ENCODE assay signal across 8 cellular contexts in the genomic region with DNA sequence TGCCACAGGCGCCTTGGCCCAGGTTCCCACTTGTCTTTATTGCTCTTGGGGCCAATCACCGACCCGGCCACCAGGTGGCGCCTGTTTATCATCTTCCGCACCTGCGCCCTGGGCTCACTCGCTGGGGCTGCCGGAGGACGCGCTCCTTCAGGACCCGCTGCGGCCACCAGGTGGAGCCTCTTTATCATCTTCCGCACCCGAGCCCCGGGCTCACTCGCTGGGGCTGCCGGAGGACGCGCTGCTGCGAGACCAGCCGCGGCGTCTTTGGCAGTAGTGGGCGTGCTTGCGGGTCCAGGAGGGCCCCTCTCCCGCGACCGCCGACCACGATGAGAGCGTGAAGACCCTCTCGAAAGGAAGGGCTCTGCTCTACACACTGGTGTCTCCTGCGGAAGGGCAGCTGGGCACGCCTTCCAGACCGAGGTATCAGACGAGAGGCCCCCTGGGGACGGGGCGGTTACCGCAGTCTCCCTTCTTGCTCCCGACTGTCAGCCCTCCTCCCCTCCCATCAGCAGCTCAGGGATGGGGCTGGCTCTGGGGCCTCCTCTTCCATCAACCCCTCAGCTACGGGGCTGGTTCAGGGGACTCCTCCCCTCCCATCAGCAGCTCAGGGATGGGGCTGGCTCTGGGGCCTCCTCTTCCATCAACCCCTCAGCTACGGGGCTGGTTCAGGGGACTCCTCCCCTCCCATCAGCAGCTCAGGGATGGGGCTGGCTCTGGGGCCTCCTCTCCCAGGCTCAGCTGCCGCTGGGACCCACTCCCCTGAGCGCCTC. TPM values are rescaled to one million over a fixed set of nuclear protein-coding genes. Genes with fewer than 3 reads are reported as not detected.
DNase-seq lines count a peak whose midpoint lies in the region; ATAC-seq, FAIRE-seq and TF ChIP-seq lines count a peak whose summit lies in the region.
"Not testable (repeated sequence)": the region's sequence is repeated elsewhere in the genome, so short reads cannot be mapped to it uniquely, and the experiment has no call there.

No MANE protein-coding gene starts in this region.

- H3K4me2 ChIP-seq in GM12878 (ENCODE audit: control insufficient read depth, insufficient read depth), result peak overlapping the region; percentile 48; the same call in 1 of the 2 replicates

- 0 out of 2 replicates have a peak, but pooled peaks have one; percentile 31 for TF ChIP-seq POLR2A in GM12878 (IDR thresholded peaks at IDR 0.05; ENCODE audit: low read depth, low read length)
- not testable (repeated sequence) for TF ChIP-seq POLR2A in uterus (IDR thresholded peaks at IDR 0.05)

- ATAC-seq in GM18511 (IDR thresholded peaks at IDR 0.05; ENCODE audit: unreplicated experiment) (peak; percentile 100), HG02840 (IDR thresholded peaks at IDR 0.05; ENCODE audit: low FRiP score, unreplicated experiment) (peak; percentile 93), GM12878 (peak; percentile 100)

- H3K9ac ChIP-seq in GM12878 (ENCODE audit: control insufficient read depth, insufficient read depth, low read length), result not testable (repeated sequence)

- FAIRE-seq in GM12878 (lab: Jason Lieb, UNC), result peak; percentile 89

- in situ Hi-C loops in GM12878 (cut with MboI), result not testable (repeated sequence)

- SMC1A ChIA-PET in GM12878 (lab: Charles Lee; ENCODE audit: uncharacterized antibody, unreplicated experiment), result interaction anchor here (0.8 to 0.9 kb wide), 2 partner anchors 589 to 869 kb away, joined by 3 to 4 read pairs; no protein-coding TSS in a partner anchor

- intact Hi-C loops in GM12878 (cut with micrococcal nuclease; ENCODE audit: unreplicated experiment), result loop anchor here (5.0 to 10.0 kb wide), 2 partner anchors 305 to 748 kb away; no protein-coding TSS in a partner anchor
- intact Hi-C loops in uterus (cut with DNase I; ENCODE audit: low total_unique reads), result not testable (repeated sequence)

- BruUV-seq in GM12878 (replicated peaks; lab: Mats Ljungman, UMichigan), result not testable (repeated sequence)

- not testable (repeated sequence) for H3K4me1 ChIP-seq in GM12878 (ENCODE audit: control insufficient read depth, insufficient read depth, low read length); uterus

- TF ChIP-seq CTCF in WI38 (IDR thresholded peaks at IDR 0.05; ENCODE audit: low read depth, low read length), result 0 out of 2 replicates have a peak, but pooled peaks have one; percentile 10
- TF ChIP-seq CTCF in GM12878 (IDR thresholded peaks at IDR 0.05 in 2 of 3, conservative IDR thresholded peaks at IDR 0.05 in 1 of 3; ENCODE audit: control insufficient read depth in 2 of 3, extremely low read depth in 1 of 3, insufficient read depth in 1 of 3, low read depth in 3 of 3, low read length in 3 of 3), result peak; percentile 72 to 97 (median 79)
- TF ChIP-seq CTCF in uterus (IDR thresholded peaks at IDR 0.05), result peak in 2 of 4 experiments; percentile 17 to 47

- POLR2A ChIA-PET in GM12878 (lab: Charles Lee), result not testable (repeated sequence)

- not testable (repeated sequence) for H4K20me1 ChIP-seq in GM12878 (ENCODE audit: control insufficient read depth, insufficient read depth)

- RAD21 ChIA-PET in GM12878 (lab: Charles Lee; ENCODE audit: unreplicated experiment), result interaction anchor here (1.1 kb wide), 1 partner anchor 868 kb away, joined by 3 read pairs; no protein-coding TSS in a partner anchor

- DNase-seq in NCI-H1048 (lab: John Stamatoyannopoulos, UW) (peak; percentile 44), GM12878 (ENCODE audit: low read depth, low spot score) (peak; percentile 32), iPS DF 4.7 (ENCODE audit: extremely low read depth, low spot score) (peak; percentile 86), retina (peak; percentile 97), uterus (peak; percentile 21 to 29)

- CTCF ChIA-PET in GM12878 (lab: Yijun Ruan, JAX), result interaction anchor here (0.6 to 1.7 kb wide), 5 partner anchors 10 to 997 kb away, joined by 3 to 13 read pairs (median 4); no protein-coding TSS in a partner anchor

- not testable (repeated sequence) for H3K27me3 ChIP-seq in GM12878 (replicated peaks in 1 of 2; ENCODE audit: control insufficient read depth in 2 of 2, insufficient read depth in 2 of 2, low read length in 1 of 2); uterus

- not testable (repeated sequence) for H3K27ac ChIP-seq in GM12878 (ENCODE audit: control insufficient read depth, insufficient read depth); uterus

- not testable (repeated sequence) for H3K9me3 ChIP-seq in GM12878 (replicated peaks; ENCODE audit: control insufficient read depth, insufficient read depth, low read length); uterus

- peak overlapping the region; percentile 77 for H2AFZ ChIP-seq in GM12878 (ENCODE audit: control insufficient read depth, low read depth, low read length)

- peak; percentile 69 for TF ChIP-seq RAD21 in GM12878 (IDR thresholded peaks at IDR 0.05; ENCODE audit: insufficient read depth, low read depth, low read length)

- not testable (repeated sequence) for H3K79me2 ChIP-seq in GM12878 (ENCODE audit: control insufficient read depth, insufficient read depth, low read length)

- WGBS in GM12878 (ENCODE audit: insufficient coverage, insufficient replicate concordance, low lambda C conversion rate, missing lambda C conversion rate), result 40% methylated on average over 44 of the region's 44 CpGs

- TF ChIP-seq EP300 in GM12878 (IDR thresholded peaks at IDR 0.05; ENCODE audit: borderline replicate concordance in 1 of 2, control insufficient read depth in 1 of 2, low read depth in 2 of 2, low read length in 2 of 2), result not testable (repeated sequence)

- not testable (repeated sequence) for H3K36me3 ChIP-seq in GM12878 (ENCODE audit: control insufficient read depth in 2 of 2, insufficient read depth in 2 of 2, low read length in 1 of 2); uterus

- not testable (repeated sequence) for H3K4me3 ChIP-seq in WI38 (ENCODE audit: low read depth, low read length); GM12878
- H3K4me3 ChIP-seq in uterus, result peak overlapping the region in 1 of 2 donors; percentile 21

RNA-seq across cellular contexts. Expression of a gene that starts 11.5 kb away (rescaled TPM):
- 1.1 and 1.6 TPM in 2 replicates for total RNA-seq in GM12878 (2013; cell fraction: nucleolus; rRNA removed)
- total RNA-seq in GM12878 (2014; rRNA removed) (0.11 TPM in 1 of 2 replicates, not detected in the other), GM12878 (2014; rRNA removed; fragmentation: Illumina TruSeq; extraction: Trizol) (not detected in 2 replicates), GM12878 (2021) (not detected in 2 replicates), uterus (not detected)
- not detected for polyA plus RNA-seq in GM12878 (2011; ENCODE audit: low read depth)
- polyA plus RNA-seq in GM12878 (2011; rRNA removed) (not detected in 2 replicates), GM12878 (2014; fragmentation: Illumina TruSeq; extraction: Trizol) (not detected in 2 replicates), GM12878 (2014; fragmentation: Nextera tagmentation; extraction: Ambion mirVana) (not detected), GM12878 (2014; rRNA removed) (not detected in 2 replicates), GM12878 (2016; fragmentation: Nextera tagmentation; extraction: Ambion mirVana) (not detected)
- polyA plus RNA-seq in GM12878 (2011; cell fraction: cytosol; rRNA removed), result not detected in 2 replicates
- polyA plus RNA-seq in GM12878 (2011; cell fraction: nucleus; rRNA removed), result not detected in 2 replicates
- not detected in 2 replicates for polyA plus RNA-seq in GM12878 (2012)
- 2.1 and 2.5 TPM in 2 replicates for polyA minus RNA-seq in GM12878 (2011; rRNA and poly(A)+ RNA removed)
- polyA minus RNA-seq in GM12878 (2011; cell fraction: cytosol; rRNA and poly(A)+ RNA removed), result not detected in 2 replicates
- polyA minus RNA-seq in GM12878 (2011; cell fraction: nucleus; rRNA and poly(A)+ RNA removed), result 1.2 and 1.9 TPM in 2 replicates

RNA-seq across cellular contexts. Expression of a gene that starts 12.5 kb away (rescaled TPM):
- not detected in 2 replicates for total RNA-seq in GM12878 (2013; cell fraction: nucleolus; rRNA removed)
- total RNA-seq in GM12878 (2014; rRNA removed) (not detected in 2 replicates), GM12878 (2014; rRNA removed; fragmentation: Illumina TruSeq; extraction: Trizol) (not detected in 2 replicates), GM12878 (2021) (not detected in 2 replicates), uterus (not detected)
- polyA plus RNA-seq in GM12878 (2011; ENCODE audit: low read depth), result not detected
- polyA plus RNA-seq in GM12878 (2011; rRNA removed) (not detected in 2 replicates), GM12878 (2014; fragmentation: Illumina TruSeq; extraction: Trizol) (not detected in 2 replicates), GM12878 (2014; fragmentation: Nextera tagmentation; extraction: Ambion mirVana) (not detected), GM12878 (2014; rRNA removed) (not detected in 2 replicates), GM12878 (2016; fragmentation: Nextera tagmentation; extraction: Ambion mirVana) (not detected)
- polyA plus RNA-seq in GM12878 (2011; cell fraction: cytosol; rRNA removed), result not detected in 2 replicates
- polyA plus RNA-seq in GM12878 (2011; cell fraction: nucleus; rRNA removed), result not detected in 2 replicates
- polyA plus RNA-seq in GM12878 (2012), result not detected in 2 replicates
- polyA minus RNA-seq in GM12878 (2011; rRNA and poly(A)+ RNA removed), result not detected in 2 replicates
- not detected in 2 replicates for polyA minus RNA-seq in GM12878 (2011; cell fraction: cytosol; rRNA and poly(A)+ RNA removed)
- not detected in 2 replicates for polyA minus RNA-seq in GM12878 (2011; cell fraction: nucleus; rRNA and poly(A)+ RNA removed)

RNA-seq across cellular contexts. Expression of a gene that starts 17.1 kb away (rescaled TPM):
- not detected in 2 replicates for total RNA-seq in GM12878 (2013; cell fraction: nucleolus; rRNA removed)
- total RNA-seq in GM12878 (2014; rRNA removed) (0.11 TPM in 1 of 2 replicates, not detected in the other), GM12878 (2014; rRNA removed; fragmentation: Illumina TruSeq; extraction: Trizol) (not detected in 2 replicates), GM12878 (2021) (not detected in 2 replicates), uterus (under 1 TPM in 1 of 4 donors, not detected in 3; 0.40 TPM)
- polyA plus RNA-seq in GM12878 (2011; ENCODE audit: low read depth), result not detected
- polyA plus RNA-seq in GM12878 (2011; rRNA removed) (not detected in 2 replicates), GM12878 (2014; fragmentation: Illumina TruSeq; extraction: Trizol) (not detected in 2 replicates), GM12878 (2014; fragmentation: Nextera tagmentation; extraction: Ambion mirVana) (not detected), GM12878 (2014; rRNA removed) (not detected in 2 replicates), GM12878 (2016; fragmentation: Nextera tagmentation; extraction: Ambion mirVana) (not detected)
- not detected in 2 replicates for polyA plus RNA-seq in GM12878 (2011; cell fraction: cytosol; rRNA removed)
- not detected in 2 replicates for polyA plus RNA-seq in GM12878 (2011; cell fraction: nucleus; rRNA removed)
- polyA plus RNA-seq in GM12878 (2012), result not detected in 2 replicates
- not detected in 2 replicates for polyA minus RNA-seq in GM12878 (2011; rRNA and poly(A)+ RNA removed)
- polyA minus RNA-seq in GM12878 (2011; cell fraction: cytosol; rRNA and poly(A)+ RNA removed), result not detected in 2 replicates
- not detected in 2 replicates for polyA minus RNA-seq in GM12878 (2011; cell fraction: nucleus; rRNA and poly(A)+ RNA removed)

RNA-seq across cellular contexts. Expression of a gene that starts 27.9 kb away (rescaled TPM):
- 0.73 and 1.3 TPM in 2 replicates for total RNA-seq in GM12878 (2013; cell fraction: nucleolus; rRNA removed)
- total RNA-seq in GM12878 (2014; rRNA removed), result 0.11 TPM in 1 of 2 replicates, not detected in the other
- total RNA-seq in GM12878 (2014; rRNA removed; fragmentation: Illumina TruSeq; extraction: Trizol), result 0.13 TPM in 1 of 2 replicates, not detected in the other
- total RNA-seq in GM12878 (2021), result not detected in 2 replicates
- polyA plus RNA-seq in GM12878 (2011; ENCODE audit: low read depth), result not detected
- not detected in 2 replicates for polyA plus RNA-seq in GM12878 (2011; rRNA removed)
- polyA plus RNA-seq in GM12878 (2011; cell fraction: cytosol; rRNA removed), result not detected in 2 replicates
- polyA plus RNA-seq in GM12878 (2011; cell fraction: nucleus; rRNA removed), result 0.15 and 0.47 TPM in 2 replicates
- polyA plus RNA-seq in GM12878 (2012), result not detected in 2 replicates
- not detected in 2 replicates for polyA plus RNA-seq in GM12878 (2014; fragmentation: Illumina TruSeq; extraction: Trizol)
- polyA plus RNA-seq in GM12878 (2014; fragmentation: Nextera tagmentation; extraction: Ambion mirVana), result not detected
- polyA plus RNA-seq in GM12878 (2014; rRNA removed), result not detected in 2 replicates
- polyA plus RNA-seq in GM12878 (2016; fragmentation: Nextera tagmentation; extraction: Ambion mirVana), result not detected
- 0.59 and 0.98 TPM in 2 replicates for polyA minus RNA-seq in GM12878 (2011; rRNA and poly(A)+ RNA removed)
- polyA minus RNA-seq in GM12878 (2011; cell fraction: cytosol; rRNA and poly(A)+ RNA removed), result not detected in 2 replicates
- polyA minus RNA-seq in GM12878 (2011; cell fraction: nucleus; rRNA and poly(A)+ RNA removed), result 0.48 and 0.85 TPM in 2 replicates
- not detected for total RNA-seq in uterus

RNA-seq across cellular contexts. Expression of a gene that starts 41.8 kb away (rescaled TPM):
- not detected in 2 replicates for total RNA-seq in GM12878 (2013; cell fraction: nucleolus; rRNA removed)
- total RNA-seq in GM12878 (2014; rRNA removed), result not detected in 2 replicates
- not detected in 2 replicates for total RNA-seq in GM12878 (2014; rRNA removed; fragmentation: Illumina TruSeq; extraction: Trizol)
- not detected in 2 replicates for total RNA-seq in GM12878 (2021)
- not detected for polyA plus RNA-seq in GM12878 (2011; ENCODE audit: low read depth)
- not detected in 2 replicates for polyA plus RNA-seq in GM12878 (2011; rRNA removed)
- polyA plus RNA-seq in GM12878 (2011; cell fraction: cytosol; rRNA removed), result not detected in 2 replicates
- not detected in 2 replicates for polyA plus RNA-seq in GM12878 (2011; cell fraction: nucleus; rRNA removed)
- not detected in 2 replicates for polyA plus RNA-seq in GM12878 (2012)
- polyA plus RNA-seq in GM12878 (2014; fragmentation: Illumina TruSeq; extraction: Trizol), result not detected in 2 replicates
- polyA plus RNA-seq in GM12878 (2014; fragmentation: Nextera tagmentation; extraction: Ambion mirVana), result not detected
- polyA plus RNA-seq in GM12878 (2014; rRNA removed), result not detected in 2 replicates
- not detected for polyA plus RNA-seq in GM12878 (2016; fragmentation: Nextera tagmentation; extraction: Ambion mirVana)
- polyA minus RNA-seq in GM12878 (2011; rRNA and poly(A)+ RNA removed), result not detected in 2 replicates
- not detected in 2 replicates for polyA minus RNA-seq in GM12878 (2011; cell fraction: cytosol; rRNA and poly(A)+ RNA removed)
- not detected in 2 replicates for polyA minus RNA-seq in GM12878 (2011; cell fraction: nucleus; rRNA and poly(A)+ RNA removed)
- under 1 TPM in 1 of 4 donors, not detected in 3; 0.49 TPM for total RNA-seq in uterus

Comparison
In these comparisons a context has a peak if more than half of its experiments do, and no peak if none do; other contexts are left out.
1. DNase-seq: peak in every context shown above with its lines; median percentile 97 in retina; 86 in iPS DF 4.7; 44 in NCI-H1048; 32 in GM12878; 25 in uterus.